In the genomic region with DNA sequence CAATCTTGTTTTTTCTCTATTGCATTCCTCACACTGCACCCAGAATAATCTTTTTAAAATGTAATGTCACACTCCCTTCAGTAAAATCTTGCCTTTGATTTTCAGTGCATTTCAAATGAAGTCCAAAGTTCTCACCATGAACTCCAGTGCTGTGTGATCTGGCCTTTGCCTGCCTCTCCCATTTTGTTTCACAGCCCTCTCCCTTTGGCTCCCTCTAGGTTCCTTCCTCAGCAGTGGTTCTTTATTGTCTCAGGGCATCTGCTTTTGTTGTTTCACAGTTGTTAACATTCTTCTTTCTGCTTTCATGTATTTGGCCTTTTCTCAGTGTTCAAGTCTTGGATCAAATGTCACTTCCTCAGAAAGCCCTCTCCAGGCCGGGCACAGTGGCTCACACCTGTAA, we compare ENCODE assay signal across 13 cellular contexts.
DNase-seq lines count a peak whose midpoint lies in the region; ATAC-seq and TF ChIP-seq lines count a peak whose summit lies in the region.
"Had no signal": no experiment of that assay in that cellular context is flagged by ENCODE, and none has a peak within 500 bp of the region (broad histone marks: within the 10 kb centered on the region; RNA-seq: fewer than 3 reads in every experiment).

No MANE protein-coding gene starts in this region.

- POLR2A ChIA-PET in CD8-positive, alpha-beta T cell (lab: Charles Lee), result no interaction called here

- H3K9me3 Mint-ChIP-seq in CD8-positive, alpha-beta T cell, result no peaks in the 10 kb centered on the region
- H3K9me3 Mint-ChIP-seq in IgD-negative memory B cell, result no peaks in the 10 kb centered on the region
- H3K9me3 Mint-ChIP-seq: T-helper 2 cell treated with Interferon-gamma antibody and Interleukin-4, amounts not matched to agents 5 μg/mL and 100 μg/mL, for 36 hours had no signal

- no peaks in the 10 kb centered on the region for H3K27me3 Mint-ChIP-seq in CD8-positive, alpha-beta T cell (ENCODE audit: low read depth)
- no peaks in the 10 kb centered on the region for H3K27me3 Mint-ChIP-seq in IgD-negative memory B cell

- ATAC-seq in CD8-positive, alpha-beta T cell, result no peak
- ATAC-seq in mucosa of descending colon, result peak; percentile 87

- H3K36me3 Mint-ChIP-seq in CD8-positive, alpha-beta T cell, result no peaks in the 10 kb centered on the region
- no peaks in the 10 kb centered on the region for H3K36me3 Mint-ChIP-seq in IgD-negative memory B cell

- no peaks in the 10 kb centered on the region for H3K27me3 ChIP-seq in CD8-positive, alpha-beta T cell (ENCODE audit: insufficient read depth, low read length)
- H3K27me3 ChIP-seq in HAP-1 (ENCODE audit: low read depth), result no peaks in the 10 kb centered on the region

- CTCF ChIA-PET in CD8-positive, alpha-beta T cell (lab: Charles Lee), result interaction anchor here (0.9 kb wide), 1 partner anchor 32 kb away, joined by 4 read pairs; no protein-coding TSS in a partner anchor

- H3K4me1 ChIP-seq in CD8-positive, alpha-beta T cell (ENCODE audit: insufficient read depth, low read length), result peaks cover 5% of the 10 kb centered on the region
- H3K4me1 ChIP-seq in mucosa of descending colon (ENCODE audit: low read depth) (no peaks in the 10 kb centered on the region), HAP-1 (no peaks in the 10 kb centered on the region)

- H3K4me3 ChIP-seq in CD8-positive, alpha-beta T cell (ENCODE audit: low read depth, low read length), result no peak overlapping the region
- H3K4me3 ChIP-seq in choroid plexus epithelial cell (ENCODE audit: low read depth, low read length) (no peak overlapping the region), mucosa of descending colon (no peak overlapping the region), HAP-1 (no peak overlapping the region)

- no peak for TF ChIP-seq CTCF in CD8-positive, alpha-beta T cell (IDR thresholded peaks at IDR 0.05)
- TF ChIP-seq CTCF in choroid plexus epithelial cell (conservative IDR thresholded peaks at IDR 0.05; ENCODE audit: low read depth, low read length), result peak; percentile 54
- TF ChIP-seq CTCF in mucosa of descending colon (IDR thresholded peaks at IDR 0.05), result no peak

- no peaks in the 10 kb centered on the region for H3K36me3 ChIP-seq in CD8-positive, alpha-beta T cell (ENCODE audit: insufficient read depth, low read length)
- H3K36me3 ChIP-seq in mucosa of descending colon (ENCODE audit: low read depth), result no peaks in the 10 kb centered on the region
- H3K36me3 ChIP-seq in HAP-1 (replicated peaks), result no peaks in the 10 kb centered on the region

- in situ Hi-C loops in HAP-1 (cut with MboI; ENCODE audit: low sequenced_read_pairs), result no loop called here

- H3K4me1 Mint-ChIP-seq in CD8-positive, alpha-beta T cell (ENCODE audit: low read depth), result peaks cover 26% of the 10 kb centered on the region
- H3K4me1 Mint-ChIP-seq in IgD-negative memory B cell, result peaks cover 31 to 35% (median 32%) of the 10 kb centered on the region in 3 donors

- no peak overlapping the region for H3K4me3 Mint-ChIP-seq in CD8-positive, alpha-beta T cell
- H3K4me3 Mint-ChIP-seq in IgD-negative memory B cell, result peak overlapping the region in 1 of 4 donors; percentile 13
- H3K4me3 Mint-ChIP-seq: T-helper 2 cell treated with Interferon-gamma antibody and Interleukin-4, amounts not matched to agents 5 μg/mL and 100 μg/mL, for 36 hours had no signal

- peak overlapping the region; percentile 47 for H3K27ac Mint-ChIP-seq in CD8-positive, alpha-beta T cell
- H3K27ac Mint-ChIP-seq in IgD-negative memory B cell, result peak overlapping the region; percentile 20 to 76 (median 63)
- H3K27ac Mint-ChIP-seq: T-helper 2 cell treated with Interferon-gamma antibody and Interleukin-4, amounts not matched to agents 5 μg/mL and 100 μg/mL, for 36 hours had no signal

- DNase-seq in CD8-positive, alpha-beta T cell, result no peak
- DNase-seq in choroid plexus epithelial cell (ENCODE audit: low read depth) (peak; percentile 31), mucosa of descending colon (peak in 1 of 3 donors; percentile 29), ecto neural progenitor cell (ENCODE audit: low spot score) (no peak), H4 (ENCODE audit: low spot score) (no peak), HAP-1 (ENCODE audit: low spot score in 2 of 2) (no peak)
- DNase-seq in stimulated activated CD4-positive, alpha-beta T cell treated with anti-CD3 and anti-CD28 coated beads, Interleukin-1b, Interleukin-23, amount 100 ng/mL, for 48 hours, result no peak
- DNase-seq: activated T-cell treated with anti-CD3 and anti-CD28 coated beads for 4 hours; glutamatergic neuron; NCI-H526 treated with DMSO at 0.1 percent for 48 hours; stimulated activated CD4-positive, alpha-beta T cell treated with anti-CD3 and anti-CD28 coated beads, Interleukin-2, amount 100 ng/mL, for 24 hours had no signal

- intact Hi-C loops in CD8-positive, alpha-beta T cell (cut with DNase I, micrococcal nuclease), result no loop called here
- intact Hi-C loops in mucosa of descending colon (cut with DNase I, micrococcal nuclease), result no loop called here

- no peak overlapping the region for H3K27ac ChIP-seq in CD8-positive, alpha-beta T cell (ENCODE audit: low read depth, low read length)

- no peaks in the 10 kb centered on the region for H3K9me3 ChIP-seq in CD8-positive, alpha-beta T cell (ENCODE audit: low read length)
- H3K9me3 ChIP-seq in mucosa of descending colon (no peaks in the 10 kb centered on the region), HAP-1 (no peaks in the 10 kb centered on the region)
